17 cellular contexts compared by ENCODE assay signal in the genomic region with DNA sequence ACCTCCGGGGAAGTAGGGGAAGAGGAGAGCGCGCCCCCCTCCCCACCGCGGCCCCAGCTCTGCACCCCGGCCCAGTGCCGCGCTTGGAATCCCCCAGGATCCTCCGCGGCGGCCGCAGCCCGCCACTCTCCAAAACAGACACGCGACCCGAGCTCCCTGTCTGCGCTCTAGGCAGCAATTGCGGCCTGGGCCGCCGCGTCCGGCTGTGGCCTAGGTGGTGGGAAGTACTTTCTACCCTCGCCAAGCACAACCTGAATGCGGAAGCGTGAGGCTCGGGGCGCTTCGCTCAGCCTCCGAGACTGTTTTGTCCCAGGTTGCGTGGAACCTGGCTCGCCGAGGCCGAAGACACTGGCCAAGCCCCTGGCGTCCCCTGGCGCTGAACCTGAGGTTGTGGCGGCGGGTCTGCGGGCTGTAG. TPM values are rescaled to one million over a fixed set of nuclear protein-coding genes. Genes with fewer than 3 reads are reported as not detected.
A peak's percentile ranks its signal among the peaks of the same experiment; 100 is the strongest.
DNase-seq lines count a peak whose midpoint lies in the region; ATAC-seq, FAIRE-seq and TF ChIP-seq lines count a peak whose summit lies in the region.
"Had no signal": no experiment of that assay in that cellular context is flagged by ENCODE, and none has a peak within 500 bp of the region (broad histone marks: within the 10 kb centered on the region; RNA-seq: fewer than 3 reads in every experiment).

No MANE protein-coding gene starts in this region.

- no peak overlapping the region for H3K27ac ChIP-seq in mammary epithelial cell (ENCODE audit: insufficient read depth, low read depth, low read length)
- no peak overlapping the region for H3K27ac ChIP-seq in breast epithelium
- H3K27ac ChIP-seq in astrocyte (ENCODE audit: low read depth, low read length), result no peak overlapping the region

- H3K4me1 ChIP-seq in mammary epithelial cell (ENCODE audit: insufficient read depth, low read length), result peaks cover 29% of the 10 kb centered on the region
- peaks cover 0 to 10% of the 10 kb centered on the region in 2 donors for H3K4me1 ChIP-seq in breast epithelium
- peaks cover 2% of the 10 kb centered on the region for H3K4me1 ChIP-seq in astrocyte (ENCODE audit: insufficient read depth, low read length)

- no peak overlapping the region for H3K27ac Mint-ChIP-seq in astrocyte (ENCODE audit: unreplicated experiment)
- H3K27ac Mint-ChIP-seq: activated CD8-positive, alpha-beta T cell treated with anti-CD3 and anti-CD28 coated beads for 36 hours had no signal

- TF ChIP-seq CTCF in mammary epithelial cell (conservative IDR thresholded peaks at IDR 0.05 in 1 of 2, IDR thresholded peaks at IDR 0.05 in 1 of 2; ENCODE audit: extremely low read depth in 1 of 2, insufficient read depth in 1 of 2, low read depth in 1 of 2, low read length in 2 of 2) (no peak), breast epithelium (IDR thresholded peaks at IDR 0.05) (no peak), astrocyte (IDR thresholded peaks at IDR 0.05; ENCODE audit: insufficient read depth, low read depth, low read length) (no peak)

- peaks cover 77% of the 10 kb centered on the region for H3K27me3 Mint-ChIP-seq in astrocyte (ENCODE audit: low read depth, unreplicated experiment)

- H3K9me3 ChIP-seq in mammary epithelial cell (replicated peaks; ENCODE audit: insufficient read depth, low read length), result no peaks in the 10 kb centered on the region
- no peaks in the 10 kb centered on the region for H3K9me3 ChIP-seq in breast epithelium
- peaks cover 10% of the 10 kb centered on the region for H3K9me3 ChIP-seq in astrocyte (ENCODE audit: insufficient read depth, low read depth, low read length)

- H3K9ac ChIP-seq in mammary epithelial cell (ENCODE audit: insufficient read depth, low read length), result no peak overlapping the region
- H3K9ac ChIP-seq in astrocyte (ENCODE audit: low read length), result no peak overlapping the region

- intact Hi-C loops in mammary epithelial cell (cut with micrococcal nuclease) (no loop called here), breast epithelium (cut with DNase I; ENCODE audit: low total_unique reads) (no loop called here)

- H3K27me3 ChIP-seq in mammary epithelial cell (ENCODE audit: insufficient read depth, low read length) (peaks cover 82% of the 10 kb centered on the region), breast epithelium (peaks cover 8 to 98% of the 10 kb centered on the region in 2 donors), astrocyte (ENCODE audit: insufficient read depth, low read length) (peaks cover 92% of the 10 kb centered on the region)

- H4K20me1 ChIP-seq in mammary epithelial cell (ENCODE audit: insufficient read depth, low read length), result peaks cover 4% of the 10 kb centered on the region
- peaks cover 22% of the 10 kb centered on the region for H4K20me1 ChIP-seq in astrocyte (ENCODE audit: insufficient read depth, low read length)

- H3K4me3 ChIP-seq in mammary epithelial cell (replicated peaks in 1 of 3; ENCODE audit: insufficient read depth in 1 of 3, low read depth in 2 of 3, low read length in 3 of 3) (no peak overlapping the region), breast epithelium (peak overlapping the region in 1 of 3 donors; percentile 22), astrocyte (ENCODE audit: insufficient read depth, low read depth, low read length) (no peak overlapping the region)

- dilution Hi-C loops in mammary epithelial cell (cut with HindIII; ENCODE audit: low sequenced_read_pairs), result no loop called here

- no peaks in the 10 kb centered on the region for H3K79me2 ChIP-seq in mammary epithelial cell (ENCODE audit: insufficient read depth, low read length)
- H3K79me2 ChIP-seq in astrocyte (ENCODE audit: insufficient read depth, low read length), result no peaks in the 10 kb centered on the region

- in situ Hi-C loops in mammary epithelial cell (cut with MboI; ENCODE audit: low sequenced_read_pairs in 2 of 2), result no loop called here

- TF ChIP-seq POLR2A in breast epithelium (IDR thresholded peaks at IDR 0.05), result no peak

- no peak for ATAC-seq in stimulated activated naive CD8-positive, alpha-beta T cell treated with anti-CD3 and anti-CD28 coated beads, Interleukin-15, Interleukin-2, amounts not matched to agents 100 U/mL and 50 U/mL, for 24 hours
- ATAC-seq in GM21390 (IDR thresholded peaks at IDR 0.05; ENCODE audit: unreplicated experiment), result no peak
- no peak for ATAC-seq in GM21723 (IDR thresholded peaks at IDR 0.05; ENCODE audit: unreplicated experiment)
- no peak for ATAC-seq in GM18858 (IDR thresholded peaks at IDR 0.05; ENCODE audit: unreplicated experiment)
- ATAC-seq: activated CD8-positive, alpha-beta T cell treated with anti-CD3 and anti-CD28 coated beads for 36 hours had no signal

- peak overlapping the region; percentile 21 for H2AFZ ChIP-seq in mammary epithelial cell (ENCODE audit: low read depth, low read length)
- H2AFZ ChIP-seq in astrocyte (ENCODE audit: low read depth, low read length), result peak overlapping the region; percentile 66

- no peak overlapping the region for H3K4me3 Mint-ChIP-seq in astrocyte (ENCODE audit: unreplicated experiment)
- H3K4me3 Mint-ChIP-seq: activated CD8-positive, alpha-beta T cell treated with anti-CD3 and anti-CD28 coated beads for 36 hours had no signal

- H3K36me3 ChIP-seq in mammary epithelial cell (ENCODE audit: insufficient read depth, low read length) (no peaks in the 10 kb centered on the region), breast epithelium (no peaks in the 10 kb centered on the region), astrocyte (ENCODE audit: insufficient read depth, low read length) (no peaks in the 10 kb centered on the region)

- 0% methylated on average over 1 of the region's 38 CpGs for WGBS in mammary epithelial cell (ENCODE audit: low coverage, missing lambda C conversion rate)

- CTCF ChIA-PET in mammary epithelial cell (lab: Charles Lee; ENCODE audit: low non-redundant PET), result no interaction called here

- no TSS peak for BruUV-seq in mammary epithelial cell (replicated peaks; lab: Mats Ljungman, UMichigan)

- H3K4me2 ChIP-seq in mammary epithelial cell (ENCODE audit: insufficient read depth, low read depth, low read length) (peak overlapping the region; percentile 56), astrocyte (ENCODE audit: low read length) (peak overlapping the region; percentile 36)

- FAIRE-seq in astrocyte (lab: Jason Lieb, UNC), result no peak
- FAIRE-seq: bronchial epithelial cell had no signal

- H3K9me3 Mint-ChIP-seq in astrocyte (ENCODE audit: unreplicated experiment), result peaks cover 48% of the 10 kb centered on the region
- H3K9me3 Mint-ChIP-seq: activated CD8-positive, alpha-beta T cell treated with anti-CD3 and anti-CD28 coated beads for 36 hours had no signal

- peaks cover 7% of the 10 kb centered on the region for H3K4me1 Mint-ChIP-seq in astrocyte (ENCODE audit: low read depth, unreplicated experiment)

- peaks cover 7% of the 10 kb centered on the region for H3K36me3 Mint-ChIP-seq in astrocyte (ENCODE audit: low read depth, unreplicated experiment)

- DNase-seq in mammary epithelial cell, result no peak
- DNase-seq in breast epithelium (ENCODE audit: low spot score in 2 of 2), result no peak
- DNase-seq in astrocyte (ENCODE audit: low read depth), result no peak
- DNase-seq in left kidney (ENCODE audit: low read depth, low spot score), result peak; percentile 73
- peak; percentile 5 for DNase-seq in stimulated activated naive CD8-positive, alpha-beta T cell treated with anti-CD3 and anti-CD28 coated beads, Interleukin-15, Interleukin-2, amounts not matched to agents 100 U/mL and 50 U/mL, for 24 hours
- DNase-seq: activated CD8-positive, alpha-beta T cell treated with anti-CD3 and anti-CD28 coated beads for 36 hours; activated gamma-delta T cell; NCI-H187 treated with DMSO at 0.1 percent for 48 hours; RPMI8226 had no signal

RNA-seq across cellular contexts. Expression of gene FOXB2, which starts 3.3 kb away (rescaled TPM):
- total RNA-seq in mammary epithelial cell (not detected), breast epithelium (not detected), astrocyte (not detected in 2 replicates)
- not detected for polyA plus RNA-seq in mammary epithelial cell
- not detected for polyA minus RNA-seq in mammary epithelial cell
- total RNA-seq: activated CD8-positive, alpha-beta T cell treated with anti-CD3 and anti-CD28 coated beads for 36 hours; bronchial epithelial cell; LHCN-M2; mesenteric fat pad; posterior vena cava; ureter had no signal

Comparison
In these comparisons a context has a peak if more than half of its experiments do, and no peak if none do; other contexts are left out.
1. DNase-seq: peak in left kidney (single experiment) and stimulated activated naive CD8-positive, alpha-beta T cell treated with anti-CD3 and anti-CD28 coated beads, Interleukin-15, Interleukin-2, amounts not matched to agents 100 U/mL and 50 U/mL, for 24 hours (single experiment); none in mammary epithelial cell (single experiment), breast epithelium (0 of 2) and astrocyte (single experiment).